8 cellular contexts compared by ENCODE assay signal in the genomic region with DNA sequence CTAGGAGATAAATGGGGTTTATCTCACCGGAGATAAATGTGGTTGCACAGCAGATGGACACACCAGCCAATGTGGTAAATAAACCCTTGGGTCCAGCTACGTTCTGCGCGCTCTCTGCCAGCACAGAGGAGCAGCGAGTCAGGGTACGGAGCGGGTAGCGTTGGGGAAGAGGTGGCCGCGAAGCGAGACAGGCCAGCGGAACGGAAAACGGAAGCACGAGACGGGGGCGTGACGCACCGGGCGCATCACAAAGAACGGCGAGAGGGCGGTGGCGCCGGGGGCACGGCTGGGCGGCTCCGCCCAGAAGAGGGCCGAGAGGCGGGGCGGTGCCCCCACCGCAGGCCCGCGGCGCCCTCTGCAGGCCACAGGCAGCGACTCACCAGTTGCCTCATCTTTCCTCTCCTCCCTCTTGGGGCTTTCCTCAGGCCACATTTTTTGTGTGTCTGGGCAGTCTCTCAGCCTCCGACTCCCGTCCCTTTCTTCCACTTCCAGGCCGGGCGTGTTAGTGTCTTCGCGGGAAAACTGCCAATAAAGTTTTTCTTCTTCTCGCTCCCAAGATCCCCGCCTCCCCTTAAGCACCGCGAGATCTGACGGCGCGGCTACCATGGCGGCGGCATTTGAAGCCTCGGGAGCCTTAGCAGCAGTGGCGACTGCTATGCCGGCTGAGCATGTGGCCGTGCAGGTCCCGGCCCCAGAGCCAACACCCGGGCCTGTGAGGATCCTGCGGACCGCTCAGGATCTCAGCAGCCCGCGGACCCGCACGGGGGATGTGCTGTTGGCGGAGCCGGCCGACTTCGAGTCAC. TPM values are rescaled to one million over a fixed set of nuclear protein-coding genes. Genes with fewer than 3 reads are reported as not detected.
DNase-seq lines count a peak whose midpoint lies in the region; ATAC-seq and TF ChIP-seq lines count a peak whose summit lies in the region.

A gene with protein sequence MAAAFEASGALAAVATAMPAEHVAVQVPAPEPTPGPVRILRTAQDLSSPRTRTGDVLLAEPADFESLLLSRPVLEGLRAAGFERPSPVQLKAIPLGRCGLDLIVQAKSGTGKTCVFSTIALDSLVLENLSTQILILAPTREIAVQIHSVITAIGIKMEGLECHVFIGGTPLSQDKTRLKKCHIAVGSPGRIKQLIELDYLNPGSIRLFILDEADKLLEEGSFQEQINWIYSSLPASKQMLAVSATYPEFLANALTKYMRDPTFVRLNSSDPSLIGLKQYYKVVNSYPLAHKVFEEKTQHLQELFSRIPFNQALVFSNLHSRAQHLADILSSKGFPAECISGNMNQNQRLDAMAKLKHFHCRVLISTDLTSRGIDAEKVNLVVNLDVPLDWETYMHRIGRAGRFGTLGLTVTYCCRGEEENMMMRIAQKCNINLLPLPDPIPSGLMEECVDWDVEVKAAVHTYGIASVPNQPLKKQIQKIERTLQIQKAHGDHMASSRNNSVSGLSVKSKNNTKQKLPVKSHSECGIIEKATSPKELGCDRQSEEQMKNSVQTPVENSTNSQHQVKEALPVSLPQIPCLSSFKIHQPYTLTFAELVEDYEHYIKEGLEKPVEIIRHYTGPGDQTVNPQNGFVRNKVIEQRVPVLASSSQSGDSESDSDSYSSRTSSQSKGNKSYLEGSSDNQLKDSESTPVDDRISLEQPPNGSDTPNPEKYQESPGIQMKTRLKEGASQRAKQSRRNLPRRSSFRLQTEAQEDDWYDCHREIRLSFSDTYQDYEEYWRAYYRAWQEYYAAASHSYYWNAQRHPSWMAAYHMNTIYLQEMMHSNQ (plus strand): TSS at position 581 of the 803 bp plus-strand sequence. CDS start 24 bp downstream, at position 605.

- H3K4me3 ChIP-seq in AG09309 (ENCODE audit: control insufficient read depth, low read depth, low read length) (peak within 1 kb of the TSS; percentile 82), cardiac fibroblast (replicated peaks in 1 of 2; ENCODE audit: low read depth in 2 of 2, low read length in 2 of 2) (peak within 1 kb of the TSS; percentile 83 to 87)

- ATAC-seq in GM18909 (IDR thresholded peaks at IDR 0.05; ENCODE audit: poor library complexity, unreplicated experiment): peak; percentile 93
- peak; percentile 92 for ATAC-seq in HG03175 (IDR thresholded peaks at IDR 0.05; ENCODE audit: unreplicated experiment)
- ATAC-seq in WTC11: peak; percentile 86

- H3K27me3 Mint-ChIP-seq in WTC11 (ENCODE audit: low read depth): peaks cover 7% of the 10 kb centered on the region

- DNase-seq in AG09309 (ENCODE audit: low read depth): peak; percentile 92
- DNase-seq in NCI-H2227 treated with DMSO at 0.1 percent for 48 hours (lab: John Stamatoyannopoulos, UW): peak; percentile 96
- DNase-seq in WTC11 (ENCODE audit: low spot score): peak; percentile 90
- peak; percentile 99 for DNase-seq in cardiac fibroblast (ENCODE audit: low read depth in 2 of 2)
- DNase-seq in inferior parietal cortex (ENCODE audit: extremely low spot score): peak; percentile 91
- peak; percentile 80 to 90 for DNase-seq in stimulated activated CD4-positive, alpha-beta T cell treated with anti-CD3 and anti-CD28 coated beads, Interleukin-12 subunit alpha, Interleukin-12 subunit beta, amount 100 ng/mL, for 24 hours (ENCODE audit: low read depth in 2 of 2)

- POLR2A ChIA-PET in WTC11 (lab: Charles Lee): interaction anchor here (0.6 to 2.1 kb wide), 6 partner anchors 17 to 248 kb away, joined by 4 to 7 read pairs (median 6); a partner anchor contains a TSS

- CTCF ChIA-PET in WTC11 (lab: Charles Lee): interaction anchor here (0.6 to 2.9 kb wide), 14 partner anchors 11 to 274 kb away, joined by 3 to 16 read pairs (median 4); a partner anchor contains a TSS

- H3K9me3 Mint-ChIP-seq in WTC11: no peaks in the 10 kb centered on the region

- H3K4me1 Mint-ChIP-seq in WTC11: peaks cover 19% of the 10 kb centered on the region

- H3K4me3 Mint-ChIP-seq in WTC11: peak within 1 kb of the TSS; percentile 97

- peaks cover 16% of the 10 kb centered on the region for H3K36me3 Mint-ChIP-seq in WTC11

- TF ChIP-seq CTCF in AG09309 (IDR thresholded peaks at IDR 0.05; ENCODE audit: control insufficient read depth, insufficient read depth, low read depth, low read length, missing control alignments): peak; percentile 69
- peak; percentile 69; the same call in 1 of the 2 replicates for TF ChIP-seq CTCF in WTC11 (IDR thresholded peaks at IDR 0.05)
- peak; percentile 60 for TF ChIP-seq CTCF in cardiac fibroblast (IDR thresholded peaks at IDR 0.05; ENCODE audit: low read depth, low read length)

- peak within 1 kb of the TSS; percentile 99 for H3K27ac Mint-ChIP-seq in WTC11

TF ChIP-seq in WTC11, 78 proteins besides CTCF, POLR2A, EP300 and RAD21 (continues in another document):
- TF ChIP-seq MYBL2 (CRISPR knock-in tag; IDR thresholded peaks at IDR 0.05) (peak; percentile 20; the same call in 1 of the 2 replicates), CBFB (CRISPR knock-in tag; IDR thresholded peaks at IDR 0.05; ENCODE audit: low read depth) (no peak), SP1 (CRISPR knock-in tag; conservative IDR thresholded peaks at IDR 0.05) (peak; percentile 84), CREB1 (CRISPR knock-in tag; IDR thresholded peaks at IDR 0.05) (0 out of 2 replicates have a peak, but pooled peaks have one; percentile 22)
- TF ChIP-seq, protein P1, sequence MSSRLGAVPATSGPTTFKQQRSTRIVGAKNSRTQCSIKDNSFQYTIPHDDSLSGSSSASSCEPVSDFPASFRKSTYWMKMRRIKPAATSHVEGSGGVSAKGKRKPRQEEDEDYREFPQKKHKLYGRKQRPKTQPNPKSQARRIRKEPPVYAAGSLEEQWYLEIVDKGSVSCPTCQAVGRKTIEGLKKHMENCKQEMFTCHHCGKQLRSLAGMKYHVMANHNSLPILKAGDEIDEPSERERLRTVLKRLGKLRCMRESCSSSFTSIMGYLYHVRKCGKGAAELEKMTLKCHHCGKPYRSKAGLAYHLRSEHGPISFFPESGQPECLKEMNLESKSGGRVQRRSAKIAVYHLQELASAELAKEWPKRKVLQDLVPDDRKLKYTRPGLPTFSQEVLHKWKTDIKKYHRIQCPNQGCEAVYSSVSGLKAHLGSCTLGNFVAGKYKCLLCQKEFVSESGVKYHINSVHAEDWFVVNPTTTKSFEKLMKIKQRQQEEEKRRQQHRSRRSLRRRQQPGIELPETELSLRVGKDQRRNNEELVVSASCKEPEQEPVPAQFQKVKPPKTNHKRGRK (CRISPR knock-in tag; IDR thresholded peaks at IDR 0.05; ENCODE audit: borderline replicate concordance): no peak
- TF ChIP-seq, protein P2, sequence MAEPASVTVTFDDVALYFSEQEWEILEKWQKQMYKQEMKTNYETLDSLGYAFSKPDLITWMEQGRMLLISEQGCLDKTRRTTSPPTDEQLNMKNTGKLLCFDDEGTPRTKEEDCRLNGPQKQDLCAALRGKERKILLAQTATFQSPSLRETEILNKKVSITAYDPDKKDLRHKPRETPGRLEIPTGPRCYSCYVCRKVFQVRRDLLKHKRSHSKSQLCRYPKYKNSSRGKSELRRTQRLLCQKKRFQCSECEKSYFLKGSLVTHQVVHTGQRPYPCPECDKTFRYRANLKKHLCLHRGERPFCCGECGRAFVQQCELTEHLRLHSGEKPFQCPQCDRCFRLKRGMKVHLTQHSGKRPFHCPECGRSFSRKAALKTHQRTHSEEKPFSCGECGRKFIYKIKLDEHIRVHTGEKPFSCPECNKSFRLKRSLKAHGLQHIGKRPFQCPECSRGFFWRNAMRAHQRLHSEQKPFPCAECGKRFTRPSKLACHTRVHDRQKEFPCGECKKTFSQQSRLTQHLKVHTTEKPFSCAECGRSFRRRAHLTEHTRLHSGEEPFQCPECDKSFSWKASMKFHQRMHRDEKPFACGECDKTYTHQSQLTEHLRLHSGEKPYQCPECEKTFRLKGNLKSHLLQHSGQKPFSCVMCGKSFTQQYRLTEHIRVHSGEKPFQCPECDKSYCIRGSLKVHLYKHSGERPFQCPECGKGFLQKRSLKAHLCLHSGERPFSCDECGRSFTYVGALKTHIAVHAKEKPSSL (CRISPR knock-in tag; conservative IDR thresholded peaks at IDR 0.05): no peak
- TF ChIP-seq, protein P3, sequence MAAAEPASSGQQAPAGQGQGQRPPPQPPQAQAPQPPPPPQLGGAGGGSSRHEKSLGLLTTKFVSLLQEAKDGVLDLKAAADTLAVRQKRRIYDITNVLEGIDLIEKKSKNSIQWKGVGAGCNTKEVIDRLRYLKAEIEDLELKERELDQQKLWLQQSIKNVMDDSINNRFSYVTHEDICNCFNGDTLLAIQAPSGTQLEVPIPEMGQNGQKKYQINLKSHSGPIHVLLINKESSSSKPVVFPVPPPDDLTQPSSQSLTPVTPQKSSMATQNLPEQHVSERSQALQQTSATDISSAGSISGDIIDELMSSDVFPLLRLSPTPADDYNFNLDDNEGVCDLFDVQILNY (CRISPR knock-in tag; IDR thresholded peaks at IDR 0.05): peak; percentile 83; the same call in 1 of the 2 replicates
- TF ChIP-seq, protein P4, sequence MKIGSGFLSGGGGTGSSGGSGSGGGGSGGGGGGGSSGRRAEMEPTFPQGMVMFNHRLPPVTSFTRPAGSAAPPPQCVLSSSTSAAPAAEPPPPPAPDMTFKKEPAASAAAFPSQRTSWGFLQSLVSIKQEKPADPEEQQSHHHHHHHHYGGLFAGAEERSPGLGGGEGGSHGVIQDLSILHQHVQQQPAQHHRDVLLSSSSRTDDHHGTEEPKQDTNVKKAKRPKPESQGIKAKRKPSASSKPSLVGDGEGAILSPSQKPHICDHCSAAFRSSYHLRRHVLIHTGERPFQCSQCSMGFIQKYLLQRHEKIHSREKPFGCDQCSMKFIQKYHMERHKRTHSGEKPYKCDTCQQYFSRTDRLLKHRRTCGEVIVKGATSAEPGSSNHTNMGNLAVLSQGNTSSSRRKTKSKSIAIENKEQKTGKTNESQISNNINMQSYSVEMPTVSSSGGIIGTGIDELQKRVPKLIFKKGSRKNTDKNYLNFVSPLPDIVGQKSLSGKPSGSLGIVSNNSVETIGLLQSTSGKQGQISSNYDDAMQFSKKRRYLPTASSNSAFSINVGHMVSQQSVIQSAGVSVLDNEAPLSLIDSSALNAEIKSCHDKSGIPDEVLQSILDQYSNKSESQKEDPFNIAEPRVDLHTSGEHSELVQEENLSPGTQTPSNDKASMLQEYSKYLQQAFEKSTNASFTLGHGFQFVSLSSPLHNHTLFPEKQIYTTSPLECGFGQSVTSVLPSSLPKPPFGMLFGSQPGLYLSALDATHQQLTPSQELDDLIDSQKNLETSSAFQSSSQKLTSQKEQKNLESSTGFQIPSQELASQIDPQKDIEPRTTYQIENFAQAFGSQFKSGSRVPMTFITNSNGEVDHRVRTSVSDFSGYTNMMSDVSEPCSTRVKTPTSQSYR (CRISPR knock-in tag; IDR thresholded peaks at IDR 0.05): 0 out of 2 replicates have a peak, but pooled peaks have one; percentile 25

RNA-seq across cellular contexts. Expression of the gene that starts here (rescaled TPM):
- 15.0 to 19.3 TPM (median 17.9 TPM) in 3 replicates for total RNA-seq in WTC11 (2021)

Comparison
In these comparisons a context has a peak if more than half of its experiments do, and no peak if none do; other contexts are left out.
1. Peak in every context shown above with its lines: DNase-seq, ATAC-seq and H3K4me3 ChIP-seq.